In the genomic region with DNA sequence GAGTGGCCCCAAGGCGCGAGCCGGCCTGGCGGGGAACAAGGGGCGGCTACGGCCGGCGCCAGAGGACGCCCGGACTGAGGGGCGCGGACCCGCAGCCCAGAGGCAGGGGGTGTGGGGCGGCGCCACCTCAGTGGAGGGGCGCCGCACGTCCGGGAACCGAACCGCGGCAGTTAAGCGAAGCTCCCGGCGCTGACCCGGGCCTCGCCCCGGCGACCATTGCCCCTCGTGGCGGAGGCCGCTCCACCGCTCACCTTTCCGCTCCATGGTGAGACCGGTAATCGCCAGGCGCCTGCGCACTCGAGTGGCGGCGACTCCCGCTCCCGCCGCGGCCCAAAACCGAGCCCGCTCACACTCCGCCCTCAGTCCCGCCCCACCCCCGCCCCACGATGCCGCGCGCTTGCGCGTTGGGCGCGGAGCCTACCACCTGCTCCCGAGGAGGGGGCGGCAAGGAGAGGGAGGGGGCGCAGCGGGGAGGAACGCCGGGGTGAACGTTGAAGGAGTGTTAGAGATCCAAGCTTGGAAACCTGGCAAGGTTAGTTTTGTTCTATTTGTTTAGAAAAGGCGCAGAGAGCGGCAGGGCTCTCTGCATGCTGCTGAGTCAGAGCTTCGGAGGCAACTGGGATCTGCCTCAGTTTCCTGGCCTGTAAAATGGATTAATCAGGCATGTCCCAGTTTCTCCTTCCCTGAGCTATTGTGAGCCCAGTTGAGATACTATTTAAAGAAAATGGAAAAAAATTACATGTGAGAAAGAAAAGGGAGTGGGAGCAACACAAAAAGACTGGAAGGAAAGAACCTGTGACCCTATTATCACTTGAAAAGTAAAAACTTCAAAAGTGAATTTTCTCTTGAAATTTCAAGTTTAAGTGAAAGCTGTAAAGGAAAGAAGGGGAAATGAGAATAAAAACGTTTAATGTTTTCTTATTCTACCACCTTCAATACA, we compare ENCODE assay signal across 1 cellular context.
TF ChIP-seq lines count a peak whose summit lies in the region.

Gene SRPK1 (minus strand): TSS at position 306 of the 940 bp plus-strand sequence. CDS start 42 bp downstream, at position 264.

TF ChIP-seq in HepG2, 621 proteins besides CTCF, POLR2A, EP300 and RAD21 (continued from another document and continues in another):
- TF ChIP-seq DDIT3 (CRISPR knock-in tag; IDR thresholded peaks at IDR 0.05) (no peak), MATR3 (CRISPR knock-in tag; IDR thresholded peaks at IDR 0.05) (no peak), PRPF4 (IDR thresholded peaks at IDR 0.05; ENCODE audit: low read depth, low read length, poor library complexity, severe bottlenecking) (no peak), ZBTB26 (CRISPR knock-in tag; IDR thresholded peaks at IDR 0.05; ENCODE audit: borderline replicate concordance) (peak; percentile 77; the same call in 1 of the 2 replicates), EHMT2 (IDR thresholded peaks at IDR 0.05; ENCODE audit: borderline replicate concordance, low read depth, low read length) (no peak), TOPORS (CRISPR knock-in tag; IDR thresholded peaks at IDR 0.05) (0 out of 2 replicates have a peak, but pooled peaks have one; percentile 63), SOX5 (CRISPR knock-in tag; IDR thresholded peaks at IDR 0.05; ENCODE audit: borderline replicate concordance) (no peak; the same call in 1 of the 2 replicates), ZNF639 (CRISPR knock-in tag; conservative IDR thresholded peaks at IDR 0.05) (0 out of 2 replicates have a peak, but pooled peaks have one; percentile 82), NCOA5 (CRISPR knock-in tag; IDR thresholded peaks at IDR 0.05) (no peak), ISL2 (CRISPR knock-in tag; IDR thresholded peaks at IDR 0.05) (peak; percentile 80), GTF3A (CRISPR knock-in tag; conservative IDR thresholded peaks at IDR 0.05) (no peak), ZNF564 (CRISPR knock-in tag; IDR thresholded peaks at IDR 0.05) (peak; percentile 90), ZNF235 (CRISPR knock-in tag; IDR thresholded peaks at IDR 0.05; ENCODE audit: borderline replicate concordance) (peak; percentile 98), RFX3 (CRISPR knock-in tag; IDR thresholded peaks at IDR 0.05) (no peak), ESRRA (CRISPR knock-in tag; IDR thresholded peaks at IDR 0.05; ENCODE audit: low read depth) (no peak; the same call in 1 of the 2 replicates), GPN1 (CRISPR knock-in tag; IDR thresholded peaks at IDR 0.05; ENCODE audit: borderline replicate concordance) (peak; percentile 38; the same call in 1 of the 2 replicates), THAP11 (CRISPR knock-in tag; IDR thresholded peaks at IDR 0.05) (peak; percentile 68), ZNF263 (CRISPR knock-in tag; IDR thresholded peaks at IDR 0.05) (peak; percentile 65; the same call in 1 of the 2 replicates), ZBTB7A (CRISPR knock-in tag; IDR thresholded peaks at IDR 0.05) (peak; percentile 82; the same call in 1 of the 2 replicates), GATAD2A (CRISPR knock-in tag; IDR thresholded peaks at IDR 0.05) (peak; percentile 37; the same call in 1 of the 2 replicates), HNRNPLL (IDR thresholded peaks at IDR 0.05; ENCODE audit: low read depth, low read length, poor library complexity, severe bottlenecking) (peak; percentile 68), SKI (IDR thresholded peaks at IDR 0.05; ENCODE audit: partially characterized antibody) (no peak), TRAFD1 (CRISPR knock-in tag; IDR thresholded peaks at IDR 0.05; ENCODE audit: borderline replicate concordance) (no peak), TEAD3 (CRISPR knock-in tag; optimal IDR thresholded peaks at IDR 0.05; ENCODE audit: borderline replicate concordance) (peak; percentile 79), ZBTB4 (CRISPR knock-in tag; IDR thresholded peaks at IDR 0.05; ENCODE audit: borderline replicate concordance) (no peak), SIN3B (IDR thresholded peaks at IDR 0.05; ENCODE audit: low read length) (0 out of 2 replicates have a peak, but pooled peaks have one; percentile 9), TCF7 (IDR thresholded peaks at IDR 0.05; ENCODE audit: low read depth) (no peak), REST (IDR thresholded peaks at IDR 0.05; ENCODE audit: borderline replicate concordance in 1 of 2, low read depth in 1 of 2, low read length in 2 of 2) (peak in 1 of 2 experiments; percentile 61; a peak in 1 of 4 replicates), ZNF883 (CRISPR knock-in tag; IDR thresholded peaks at IDR 0.05; ENCODE audit: not compliant biosample characterization) (peak; percentile 89), ZSCAN29 (CRISPR knock-in tag; conservative IDR thresholded peaks at IDR 0.05) (peak; percentile 58), CCDC6 (CRISPR knock-in tag; IDR thresholded peaks at IDR 0.05) (peak; percentile 96), IRF1 (CRISPR knock-in tag; IDR thresholded peaks at IDR 0.05; ENCODE audit: low read depth) (peak; percentile 93; the same call in 1 of the 2 replicates), TOE1 (CRISPR knock-in tag; IDR thresholded peaks at IDR 0.05) (peak; percentile 19; the same call in 1 of the 2 replicates), KLF15 (CRISPR knock-in tag; IDR thresholded peaks at IDR 0.05; ENCODE audit: borderline replicate concordance) (peak; percentile 80; the same call in 1 of the 2 replicates), ZNF124 (CRISPR knock-in tag; IDR thresholded peaks at IDR 0.05) (peak; percentile 90; the same call in 1 of the 2 replicates), MLLT10 (CRISPR knock-in tag; IDR thresholded peaks at IDR 0.05) (no peak), ZNF329 (CRISPR knock-in tag; IDR thresholded peaks at IDR 0.05; ENCODE audit: low read depth) (no peak)
- TF ChIP-seq, protein P1, sequence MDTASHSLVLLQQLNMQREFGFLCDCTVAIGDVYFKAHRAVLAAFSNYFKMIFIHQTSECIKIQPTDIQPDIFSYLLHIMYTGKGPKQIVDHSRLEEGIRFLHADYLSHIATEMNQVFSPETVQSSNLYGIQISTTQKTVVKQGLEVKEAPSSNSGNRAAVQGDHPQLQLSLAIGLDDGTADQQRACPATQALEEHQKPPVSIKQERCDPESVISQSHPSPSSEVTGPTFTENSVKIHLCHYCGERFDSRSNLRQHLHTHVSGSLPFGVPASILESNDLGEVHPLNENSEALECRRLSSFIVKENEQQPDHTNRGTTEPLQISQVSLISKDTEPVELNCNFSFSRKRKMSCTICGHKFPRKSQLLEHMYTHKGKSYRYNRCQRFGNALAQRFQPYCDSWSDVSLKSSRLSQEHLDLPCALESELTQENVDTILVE (CRISPR knock-in tag; IDR thresholded peaks at IDR 0.05) = peak; percentile 82
- TF ChIP-seq, protein P2, sequence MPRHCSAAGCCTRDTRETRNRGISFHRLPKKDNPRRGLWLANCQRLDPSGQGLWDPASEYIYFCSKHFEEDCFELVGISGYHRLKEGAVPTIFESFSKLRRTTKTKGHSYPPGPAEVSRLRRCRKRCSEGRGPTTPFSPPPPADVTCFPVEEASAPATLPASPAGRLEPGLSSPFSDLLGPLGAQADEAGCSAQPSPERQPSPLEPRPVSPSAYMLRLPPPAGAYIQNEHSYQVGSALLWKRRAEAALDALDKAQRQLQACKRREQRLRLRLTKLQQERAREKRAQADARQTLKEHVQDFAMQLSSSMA (CRISPR knock-in tag; IDR thresholded peaks at IDR 0.05) = peak; percentile 35; the same call in 1 of the 2 replicates
- TF ChIP-seq, protein P3, sequence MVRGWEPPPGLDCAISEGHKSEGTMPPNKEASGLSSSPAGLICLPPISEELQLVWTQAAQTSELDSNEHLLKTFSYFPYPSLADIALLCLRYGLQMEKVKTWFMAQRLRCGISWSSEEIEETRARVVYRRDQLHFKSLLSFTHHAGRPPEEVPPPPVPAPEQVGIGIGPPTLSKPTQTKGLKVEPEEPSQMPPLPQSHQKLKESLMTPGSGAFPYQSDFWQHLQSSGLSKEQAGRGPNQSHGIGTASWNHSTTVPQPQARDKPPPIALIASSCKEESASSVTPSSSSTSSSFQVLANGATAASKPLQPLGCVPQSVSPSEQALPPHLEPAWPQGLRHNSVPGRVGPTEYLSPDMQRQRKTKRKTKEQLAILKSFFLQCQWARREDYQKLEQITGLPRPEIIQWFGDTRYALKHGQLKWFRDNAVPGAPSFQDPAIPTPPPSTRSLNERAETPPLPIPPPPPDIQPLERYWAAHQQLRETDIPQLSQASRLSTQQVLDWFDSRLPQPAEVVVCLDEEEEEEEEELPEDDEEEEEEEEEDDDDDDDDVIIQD (CRISPR knock-in tag; IDR thresholded peaks at IDR 0.05; ENCODE audit: low read depth) = peak; percentile 87
